ENCODE assay signal across 32 cellular contexts in genomic region chr2:101892377-101892776, GRCh38.
DNase-seq lines count a peak whose midpoint lies in the region; ATAC-seq, FAIRE-seq and TF ChIP-seq lines count a peak whose summit lies in the region.
"Had no signal": no experiment of that assay in that cellular context is flagged by ENCODE, and none has a peak within 500 bp of the region (broad histone marks: within the 10 kb centered on the region; RNA-seq: fewer than 3 reads in every experiment).

No MANE protein-coding gene starts in this region.

- peak; percentile 6 for FAIRE-seq in K562 (lab: Jason Lieb, UNC)
- FAIRE-seq: pancreas had no signal

- H3K36me3 Mint-ChIP-seq in activated T-cell treated with anti-CD3 and anti-CD28 coated beads, Interleukin-2, amount 50 U/mL, for 24 hours (ENCODE audit: low read depth), result peaks cover 70% of the 10 kb centered on the region
- H3K36me3 Mint-ChIP-seq in stimulated activated naive B cell treated with anti-CD40 and anti-IgM and Interleukin-4, amounts not matched to agents 10 μg/mL and 1 μg/mL and 100 μg/mL, for 72 hours, result peaks cover 52 to 69% of the 10 kb centered on the region in 2 donors

- in situ Hi-C loops in K562 (cut with MboI), result no loop called here

- H3K4me3 ChIP-seq in K562, result no peak overlapping the region
- H3K4me3 ChIP-seq: coronary artery, mucosa of descending colon, pancreas, smooth muscle cell, upper lobe of right lung had no signal

- H3K9me3 Mint-ChIP-seq in activated T-cell treated with anti-CD3 and anti-CD28 coated beads, Interleukin-2, amount 50 U/mL, for 24 hours, result no peaks in the 10 kb centered on the region
- H3K9me3 Mint-ChIP-seq in stimulated activated naive B cell treated with anti-CD40 and anti-IgM and Interleukin-4, amounts not matched to agents 10 μg/mL and 1 μg/mL and 100 μg/mL, for 72 hours, result peaks cover 0 to 1% of the 10 kb centered on the region in 2 donors
- H3K9me3 Mint-ChIP-seq: activated B cell treated with CpG ODN at 0.5 μM for 24 hours; activated CD4-positive, alpha-beta T cell treated with anti-CD3 and anti-CD28 coated beads, Interleukin-2, amount 10 ng/mL, durations not matched to agents 7 days and 5 days; HFFc6; nephron progenitor cell had no signal

- TF ChIP-seq EP300 in K562 (IDR thresholded peaks at IDR 0.05; ENCODE audit: low read length), result no peak

- H3K4me3 Mint-ChIP-seq in activated T-cell treated with anti-CD3 and anti-CD28 coated beads, Interleukin-2, amount 50 U/mL, for 24 hours, result no peak overlapping the region
- H3K4me3 Mint-ChIP-seq in stimulated activated naive B cell treated with anti-CD40 and anti-IgM and Interleukin-4, amounts not matched to agents 10 μg/mL and 1 μg/mL and 100 μg/mL, for 72 hours, result no peak overlapping the region
- H3K4me3 Mint-ChIP-seq: activated B cell treated with CpG ODN at 0.5 μM for 24 hours; activated CD4-positive, alpha-beta T cell treated with anti-CD3 and anti-CD28 coated beads, Interleukin-2, amount 10 ng/mL, durations not matched to agents 7 days and 5 days; CD14-positive monocyte; HFFc6; nephron progenitor cell had no signal

- ATAC-seq in HG02759 (IDR thresholded peaks at IDR 0.05; ENCODE audit: unreplicated experiment), result peak; percentile 88
- ATAC-seq in K562, result no peak
- ATAC-seq in stimulated activated naive B cell treated with anti-CD40 and anti-IgM and Interleukin-4, amounts not matched to agents 10 μg/mL and 1 μg/mL and 100 μg/mL, for 72 hours (replicated peaks), result peak; percentile 73 to 76
- no peak for ATAC-seq in HG02870 (IDR thresholded peaks at IDR 0.05; ENCODE audit: unreplicated experiment)
- ATAC-seq: mucosa of descending colon; pancreas; PC-3; stimulated activated naive CD8-positive, alpha-beta T cell treated with anti-CD3 and anti-CD28 coated beads, Interleukin-15, Interleukin-2, amounts not matched to agents 100 U/mL and 50 U/mL, for 24 hours; upper lobe of right lung had no signal

- peaks cover 14% of the 10 kb centered on the region for H3K4me1 Mint-ChIP-seq in activated T-cell treated with anti-CD3 and anti-CD28 coated beads, Interleukin-2, amount 50 U/mL, for 24 hours (ENCODE audit: low read depth)
- peaks cover 11 to 22% of the 10 kb centered on the region in 2 donors for H3K4me1 Mint-ChIP-seq in stimulated activated naive B cell treated with anti-CD40 and anti-IgM and Interleukin-4, amounts not matched to agents 10 μg/mL and 1 μg/mL and 100 μg/mL, for 72 hours
- H3K4me1 Mint-ChIP-seq: activated CD4-positive, alpha-beta T cell treated with anti-CD3 and anti-CD28 coated beads, Interleukin-2, amount 10 ng/mL, durations not matched to agents 7 days and 5 days; CD14-positive monocyte; nephron progenitor cell had no signal

- no peak for DNase-seq in activated T-cell treated with anti-CD3 and anti-CD28 coated beads, Interleukin-2, amount 50 U/mL, for 24 hours
- DNase-seq in activated T-cell treated with anti-CD3 and anti-CD28 coated beads for 4 hours (no peak), K562 (ENCODE audit: extremely low read depth in 1 of 4, low spot score in 3 of 4) (no peak), GM20000 (ENCODE audit: low spot score) (no peak), NCI-H748 (lab: John Stamatoyannopoulos, UW; ENCODE audit: unreplicated experiment) (no peak)
- no peak for DNase-seq in stimulated activated naive B cell treated with anti-CD40 and anti-IgM and Interleukin-4, amounts not matched to agents 10 μg/mL and 1 μg/mL and 100 μg/mL, for 72 hours
- DNase-seq: activated B cell treated with CpG ODN at 0.5 μM for 24 hours; activated CD4-positive, alpha-beta T cell treated with anti-CD3 and anti-CD28 coated beads, Interleukin-2, amount 10 ng/mL, durations not matched to agents 7 days and 5 days; activated gamma-delta T cell; activated T-cell treated with anti-CD3 and anti-CD28 coated beads, Interleukin-2, amount 50 U/mL, for 1 hour; Calu3; DND-41; effector memory CD4-positive, alpha-beta T cell; GOT3; HFFc6; mammary epithelial cell; mucosa of descending colon; NCI-H1092 treated with DMSO at 0.1 percent for 48 hours; NCI-H1930; NCI-H2171 treated with DMSO at 0.1 percent for 48 hours; NCI-H524; nephron progenitor cell; pancreas; PC-3; SK-N-SH; stimulated activated naive CD8-positive, alpha-beta T cell treated with anti-CD3 and anti-CD28 coated beads, Interleukin-15, Interleukin-2, amounts not matched to agents 100 U/mL and 50 U/mL, for 24 hours; upper lobe of right lung had no signal

- CTCF ChIA-PET in K562 (lab: Yijun Ruan, JAX; ENCODE audit: low intra/inter-chr PET ratio), result no interaction called here

- H2AFZ ChIP-seq in K562 (ENCODE audit: low read depth, low read length), result no peak overlapping the region

- H4K20me1 ChIP-seq in K562 (replicated peaks; ENCODE audit: control insufficient read depth, insufficient read depth, low read length), result no peaks in the 10 kb centered on the region

- no peaks in the 10 kb centered on the region for H3K79me2 ChIP-seq in K562 (ENCODE audit: control insufficient read depth, insufficient read depth, low read length)

- peaks cover 39% of the 10 kb centered on the region; the same call in 2 of the 3 replicates for H3K36me3 ChIP-seq in K562 (ENCODE audit: control insufficient read depth, insufficient read depth, low read length)

- no peak overlapping the region for H3K9ac ChIP-seq in K562 (ENCODE audit: insufficient read depth in 1 of 2, low read depth in 2 of 2, low read length in 2 of 2)
- H3K9ac ChIP-seq: SK-N-SH had no signal

- H3K27ac Mint-ChIP-seq in activated T-cell treated with anti-CD3 and anti-CD28 coated beads, Interleukin-2, amount 50 U/mL, for 24 hours, result peak overlapping the region; percentile 48
- H3K27ac Mint-ChIP-seq in stimulated activated naive B cell treated with anti-CD40 and anti-IgM and Interleukin-4, amounts not matched to agents 10 μg/mL and 1 μg/mL and 100 μg/mL, for 72 hours, result no peak overlapping the region
- H3K27ac Mint-ChIP-seq: activated B cell treated with CpG ODN at 0.5 μM for 24 hours; activated CD4-positive, alpha-beta T cell treated with anti-CD3 and anti-CD28 coated beads, Interleukin-2, amount 10 ng/mL, durations not matched to agents 7 days and 5 days; CD14-positive monocyte; HFFc6; nephron progenitor cell had no signal

- H3K27ac ChIP-seq in K562 (ENCODE audit: extremely low read depth, low read depth, low read length), result no peak overlapping the region
- H3K27ac ChIP-seq: coronary artery, pancreas, upper lobe of right lung had no signal

- TF ChIP-seq RAD21 in K562 (CRISPR knock-in tag; conservative IDR thresholded peaks at IDR 0.05 in 1 of 2, IDR thresholded peaks at IDR 0.05 in 1 of 2), result no peak

- intact Hi-C loops in K562 (cut with micrococcal nuclease), result no loop called here

- H3K27me3 Mint-ChIP-seq in activated T-cell treated with anti-CD3 and anti-CD28 coated beads, Interleukin-2, amount 50 U/mL, for 24 hours, result no peaks in the 10 kb centered on the region
- no peaks in the 10 kb centered on the region for H3K27me3 Mint-ChIP-seq in stimulated activated naive B cell treated with anti-CD40 and anti-IgM and Interleukin-4, amounts not matched to agents 10 μg/mL and 1 μg/mL and 100 μg/mL, for 72 hours
- H3K27me3 Mint-ChIP-seq: activated B cell treated with CpG ODN at 0.5 μM for 24 hours; activated CD4-positive, alpha-beta T cell treated with anti-CD3 and anti-CD28 coated beads, Interleukin-2, amount 10 ng/mL, durations not matched to agents 7 days and 5 days had no signal

- TF ChIP-seq CTCF in K562 (IDR thresholded peaks at IDR 0.05 in 2 of 3, conservative IDR thresholded peaks at IDR 0.05 in 1 of 3; ENCODE audit: insufficient read depth in 2 of 3, low read depth in 1 of 3, low read length in 3 of 3), result no peak
- no peak for TF ChIP-seq CTCF in GM20000 (IDR thresholded peaks at IDR 0.05; ENCODE audit: extremely low read depth, missing control alignments)

- TF ChIP-seq POLR2A in K562 (conservative IDR thresholded peaks at IDR 0.05), result no peak

- H3K9me3 ChIP-seq in K562 (replicated peaks; ENCODE audit: control insufficient read depth, insufficient read depth, low read depth, low read length), result no peaks in the 10 kb centered on the region
- H3K9me3 ChIP-seq: mucosa of descending colon, pancreas, SK-N-SH, upper lobe of right lung had no signal

- POLR2A ChIA-PET in K562 (lab: Yijun Ruan, JAX), result no interaction called here

- no peak overlapping the region for H3K4me2 ChIP-seq in K562 (ENCODE audit: insufficient read depth, low read length)
- H3K4me2 ChIP-seq: SK-N-SH, smooth muscle cell had no signal

- no peaks in the 10 kb centered on the region for H3K4me1 ChIP-seq in K562 (replicated peaks in 1 of 2; ENCODE audit: control insufficient read depth in 2 of 2, insufficient read depth in 2 of 2, low read length in 2 of 2)
- H3K4me1 ChIP-seq: pancreas, upper lobe of right lung had no signal

- no TSS peak for BruUV-seq in K562 (replicated peaks; lab: Mats Ljungman, UMichigan)

- no peaks in the 10 kb centered on the region for H3K27me3 ChIP-seq in K562 (ENCODE audit: control insufficient read depth in 2 of 2, insufficient read depth in 2 of 2, low read length in 2 of 2)
- H3K27me3 ChIP-seq: pancreas, upper lobe of right lung had no signal

- no peaks in the 10 kb centered on the region for H3K9me1 ChIP-seq in K562 (ENCODE audit: control insufficient read depth, insufficient read depth, low read length)

- WGBS in K562 (ENCODE audit: insufficient coverage, low coverage, missing lambda C conversion rate), result 88% methylated on average over 3 of the region's 3 CpGs

TF ChIP-seq in K562, 482 proteins besides CTCF, POLR2A, EP300 and RAD21 (continues in another document):
- TF ChIP-seq GMEB1 (CRISPR knock-in tag; IDR thresholded peaks at IDR 0.05) (no peak), NCOA2 (IDR thresholded peaks at IDR 0.05; ENCODE audit: partially characterized antibody in 2 of 2) (no peak), SMARCC2 (IDR thresholded peaks at IDR 0.05; ENCODE audit: low read depth) (no peak), ATF7 (IDR thresholded peaks at IDR 0.05) (no peak), SRSF1 (IDR thresholded peaks at IDR 0.05; ENCODE audit: low read depth, low read length) (no peak), NCOR1 (IDR thresholded peaks at IDR 0.05) (no peak), NFIX (CRISPR knock-in tag; IDR thresholded peaks at IDR 0.05; ENCODE audit: low read depth) (no peak), ADNP (tag; IDR thresholded peaks at IDR 0.05) (no peak)

Comparison
In these comparisons a context has a peak if more than half of its experiments do, and no peak if none do; other contexts are left out.
1. ATAC-seq: peak in HG02759 (single experiment) and stimulated activated naive B cell treated with anti-CD40 and anti-IgM and Interleukin-4, amounts not matched to agents 10 μg/mL and 1 μg/mL and 100 μg/mL, for 72 hours (2 of 2); none in K562 (single experiment) and HG02870 (single experiment).